ENCODE assay signal across 10 cellular contexts in the genomic region with DNA sequence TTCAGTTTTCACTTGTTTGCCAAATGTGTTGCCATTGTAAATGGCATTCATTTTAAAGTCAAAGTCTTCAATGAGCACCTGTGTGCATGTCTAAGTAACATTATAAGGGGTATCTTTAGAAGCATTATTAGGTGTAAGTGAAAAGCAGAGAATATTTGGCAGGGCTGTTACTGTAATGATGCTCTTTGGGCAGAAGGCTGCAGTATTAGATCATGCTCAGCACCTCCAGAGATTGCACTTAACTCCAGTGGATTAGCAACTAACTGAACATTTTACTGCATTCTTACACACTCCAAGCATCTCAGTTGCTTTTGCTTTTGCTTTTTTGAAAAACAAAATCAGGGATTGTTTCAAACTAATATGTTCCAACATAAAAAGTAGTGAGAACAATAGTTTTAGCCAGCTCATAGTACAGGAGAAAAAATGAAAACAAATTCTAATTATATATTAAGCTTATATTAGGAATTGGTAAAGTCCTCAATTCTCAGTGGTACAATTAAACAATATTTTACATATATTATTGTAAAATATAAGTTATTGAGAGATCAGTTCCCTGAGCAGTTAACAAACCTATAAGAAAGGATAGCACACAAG.
DNase-seq lines count a peak whose midpoint lies in the region; ATAC-seq, FAIRE-seq and TF ChIP-seq lines count a peak whose summit lies in the region.
"Had no signal": no experiment of that assay in that cellular context is flagged by ENCODE, and none has a peak within 500 bp of the region (broad histone marks: within the 10 kb centered on the region; RNA-seq: fewer than 3 reads in every experiment).

No MANE protein-coding gene starts in this region.

- no peaks in the 10 kb centered on the region for H3F3A ChIP-seq in SK-N-SH (replicated peaks; ENCODE audit: insufficient read depth)

- no peak for TF ChIP-seq EP300 in SK-N-SH (IDR thresholded peaks at IDR 0.05; ENCODE audit: borderline replicate concordance in 1 of 2, low read depth in 1 of 2, low read length in 1 of 2)
- no peak for TF ChIP-seq EP300 in K562 (IDR thresholded peaks at IDR 0.05; ENCODE audit: low read length)

- H3K36me3 ChIP-seq in SK-N-SH (replicated peaks in 1 of 2; ENCODE audit: control insufficient read depth in 1 of 2, insufficient read depth in 2 of 2, low read length in 1 of 2) (no peaks in the 10 kb centered on the region), K562 (ENCODE audit: control insufficient read depth, insufficient read depth, low read length) (no peaks in the 10 kb centered on the region), heart right ventricle (no peaks in the 10 kb centered on the region)
- H3K36me3 ChIP-seq: tibial nerve had no signal

- TF ChIP-seq CTCF in SK-N-SH (IDR thresholded peaks at IDR 0.05), result peak; percentile 27
- TF ChIP-seq CTCF in K562 (IDR thresholded peaks at IDR 0.05 in 2 of 3, conservative IDR thresholded peaks at IDR 0.05 in 1 of 3; ENCODE audit: insufficient read depth in 2 of 3, low read depth in 1 of 3, low read length in 3 of 3), result peak in 2 of 3 experiments; percentile 25; a peak in 2 of 6 replicates
- TF ChIP-seq CTCF in retinal pigment epithelial cell (conservative IDR thresholded peaks at IDR 0.05; ENCODE audit: low read depth, low read length), result peak; percentile 67
- no peak for TF ChIP-seq CTCF in heart right ventricle (IDR thresholded peaks at IDR 0.05)

- FAIRE-seq in K562 (lab: Jason Lieb, UNC), result no peak

- no peak for TF ChIP-seq POLR2A in K562 (conservative IDR thresholded peaks at IDR 0.05)

- no peaks in the 10 kb centered on the region for H3K9me1 ChIP-seq in K562 (ENCODE audit: control insufficient read depth, insufficient read depth, low read length)

- H3K79me2 ChIP-seq in SK-N-SH (ENCODE audit: insufficient read depth) (no peaks in the 10 kb centered on the region), K562 (ENCODE audit: control insufficient read depth, insufficient read depth, low read length) (no peaks in the 10 kb centered on the region)

- CTCF ChIA-PET in SK-N-SH (lab: Yijun Ruan, JAX), result no interaction called here
- CTCF ChIA-PET in K562 (lab: Yijun Ruan, JAX; ENCODE audit: low intra/inter-chr PET ratio), result no interaction called here

- H4K20me1 ChIP-seq in SK-N-SH (ENCODE audit: insufficient read depth) (no peaks in the 10 kb centered on the region), K562 (replicated peaks; ENCODE audit: control insufficient read depth, insufficient read depth, low read length) (no peaks in the 10 kb centered on the region)

- intact Hi-C loops in K562 (cut with micrococcal nuclease) (no loop called here), heart right ventricle (cut with DNase I) (no loop called here)

- H3K4me3 ChIP-seq in SK-N-SH (ENCODE audit: low read depth in 2 of 2, low read length in 1 of 2) (no peak overlapping the region), K562 (no peak overlapping the region), retinal pigment epithelial cell (ENCODE audit: low read length) (no peak overlapping the region), heart right ventricle (no peak overlapping the region)
- H3K4me3 ChIP-seq: tibial nerve had no signal

- BruUV-seq in K562 (replicated peaks; lab: Mats Ljungman, UMichigan), result no TSS peak

- no peaks in the 10 kb centered on the region for H3K4me1 ChIP-seq in SK-N-SH (ENCODE audit: control insufficient read depth in 1 of 2, insufficient read depth in 2 of 2, low read depth in 1 of 2, low read length in 1 of 2)
- H3K4me1 ChIP-seq in K562 (replicated peaks in 1 of 2; ENCODE audit: control insufficient read depth in 2 of 2, insufficient read depth in 2 of 2, low read length in 2 of 2), result no peaks in the 10 kb centered on the region
- no peaks in the 10 kb centered on the region for H3K4me1 ChIP-seq in heart right ventricle
- H3K4me1 ChIP-seq: tibial nerve had no signal

- TF ChIP-seq RAD21 in SK-N-SH (IDR thresholded peaks at IDR 0.05; ENCODE audit: low read length), result peak; percentile 36
- peak; percentile 26 to 58; a peak in 3 of 4 replicates for TF ChIP-seq RAD21 in K562 (CRISPR knock-in tag; conservative IDR thresholded peaks at IDR 0.05 in 1 of 2, IDR thresholded peaks at IDR 0.05 in 1 of 2)

- no peak overlapping the region for H3K4me2 ChIP-seq in SK-N-SH
- no peak overlapping the region for H3K4me2 ChIP-seq in K562 (ENCODE audit: insufficient read depth, low read length)

- H2AFZ ChIP-seq in SK-N-SH (ENCODE audit: low read depth) (no peak overlapping the region), K562 (ENCODE audit: low read depth, low read length) (no peak overlapping the region)

- in situ Hi-C loops in K562 (cut with MboI), result no loop called here

- H3K27me3 ChIP-seq in SK-N-SH (ENCODE audit: insufficient read depth) (no peaks in the 10 kb centered on the region), K562 (ENCODE audit: control insufficient read depth in 2 of 2, insufficient read depth in 2 of 2, low read length in 2 of 2) (no peaks in the 10 kb centered on the region), heart right ventricle (no peaks in the 10 kb centered on the region)
- H3K27me3 ChIP-seq: tibial nerve had no signal

- DNase-seq in SK-N-SH (no peak), NCI-H524 treated with DMSO at 0.1 percent for 48 hours (lab: John Stamatoyannopoulos, UW) (peak; percentile 42), K562 (ENCODE audit: extremely low read depth in 1 of 4, low spot score in 3 of 4) (peak in 1 of 4 experiments; percentile 2), retinal pigment epithelial cell (ENCODE audit: low read depth) (peak; percentile 21), heart right ventricle (no peak), NOMO-1 treated with DMSO at 0.1 percent for 48 hours (lab: John Stamatoyannopoulos, UW; ENCODE audit: unreplicated experiment) (no peak)
- DNase-seq: activated CD4-positive, alpha-beta T cell treated with anti-CD3 and anti-CD28 coated beads for 48 hours had no signal

- POLR2A ChIA-PET in SK-N-SH (lab: Yijun Ruan, JAX), result no interaction called here
- POLR2A ChIA-PET in K562 (lab: Yijun Ruan, JAX), result no interaction called here

- H3K9ac ChIP-seq in SK-N-SH (no peak overlapping the region), K562 (ENCODE audit: insufficient read depth in 1 of 2, low read depth in 2 of 2, low read length in 2 of 2) (no peak overlapping the region)

- no peaks in the 10 kb centered on the region for H3K9me3 ChIP-seq in SK-N-SH
- H3K9me3 ChIP-seq in K562 (replicated peaks; ENCODE audit: control insufficient read depth, insufficient read depth, low read depth, low read length), result no peaks in the 10 kb centered on the region
- H3K9me3 ChIP-seq in heart right ventricle, result peaks cover 0 to 4% (median 0%) of the 10 kb centered on the region in 11 donors
- H3K9me3 ChIP-seq: tibial nerve had no signal

- H3K27ac ChIP-seq in SK-N-SH (ENCODE audit: low read depth in 2 of 2, low read length in 1 of 2) (no peak overlapping the region), K562 (ENCODE audit: extremely low read depth, low read depth, low read length) (no peak overlapping the region), heart right ventricle (no peak overlapping the region)
- H3K27ac ChIP-seq: tibial nerve had no signal

- no peaks in the 10 kb centered on the region for H3K9me2 ChIP-seq in SK-N-SH

- ATAC-seq in SK-N-SH treated with all-trans-retinoic acid at 6 μM for 48 hours (no peak), K562 (no peak), GM18498 (IDR thresholded peaks at IDR 0.05; ENCODE audit: unreplicated experiment) (no peak), heart right ventricle (no peak)

TF ChIP-seq in SK-N-SH, 30 proteins besides CTCF, POLR2A, EP300 and RAD21 (continues in another document):
- TF ChIP-seq POLR2AphosphoS5 (IDR thresholded peaks at IDR 0.05; ENCODE audit: low read depth, low read length), result no peak
- no peak for TF ChIP-seq MAX (IDR thresholded peaks at IDR 0.05; ENCODE audit: low read depth)
- no peak for TF ChIP-seq USF2 (IDR thresholded peaks at IDR 0.05; ENCODE audit: borderline replicate concordance, low read depth, low read length)

TF ChIP-seq in SK-N-SH treated with all-trans-retinoic acid at 6 μM for 48 hours, 23 proteins besides CTCF, POLR2A, EP300 and RAD21:
- TF ChIP-seq ZNF70 (CRISPR knock-in tag; IDR thresholded peaks at IDR 0.05) (no peak), ARNTL (CRISPR knock-in tag; IDR thresholded peaks at IDR 0.05; ENCODE audit: borderline replicate concordance, low read depth) (no peak)
TF ChIP-seq in SK-N-SH treated with all-trans-retinoic acid at 6 μM for 48 hours: peak in this region for 0.

TF ChIP-seq in K562, 482 proteins besides CTCF, POLR2A, EP300 and RAD21 (continues in another document):
- TF ChIP-seq, protein P1, sequence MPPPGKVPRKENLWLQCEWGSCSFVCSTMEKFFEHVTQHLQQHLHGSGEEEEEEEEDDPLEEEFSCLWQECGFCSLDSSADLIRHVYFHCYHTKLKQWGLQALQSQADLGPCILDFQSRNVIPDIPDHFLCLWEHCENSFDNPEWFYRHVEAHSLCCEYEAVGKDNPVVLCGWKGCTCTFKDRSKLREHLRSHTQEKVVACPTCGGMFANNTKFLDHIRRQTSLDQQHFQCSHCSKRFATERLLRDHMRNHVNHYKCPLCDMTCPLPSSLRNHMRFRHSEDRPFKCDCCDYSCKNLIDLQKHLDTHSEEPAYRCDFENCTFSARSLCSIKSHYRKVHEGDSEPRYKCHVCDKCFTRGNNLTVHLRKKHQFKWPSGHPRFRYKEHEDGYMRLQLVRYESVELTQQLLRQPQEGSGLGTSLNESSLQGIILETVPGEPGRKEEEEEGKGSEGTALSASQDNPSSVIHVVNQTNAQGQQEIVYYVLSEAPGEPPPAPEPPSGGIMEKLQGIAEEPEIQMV (tag; conservative IDR thresholded peaks at IDR 0.05; ENCODE audit: low read depth), result no peak
- TF ChIP-seq, protein P2, sequence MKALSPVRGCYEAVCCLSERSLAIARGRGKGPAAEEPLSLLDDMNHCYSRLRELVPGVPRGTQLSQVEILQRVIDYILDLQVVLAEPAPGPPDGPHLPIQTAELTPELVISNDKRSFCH (CRISPR knock-in tag; IDR thresholded peaks at IDR 0.05), result no peak
- TF ChIP-seq, protein P2 (tag; IDR thresholded peaks at IDR 0.05), result no peak
- no peak for TF ChIP-seq HDAC3 (IDR thresholded peaks at IDR 0.05; ENCODE audit: borderline replicate concordance, partially characterized antibody)
- TF ChIP-seq MAFG (tag; conservative IDR thresholded peaks at IDR 0.05), result no peak
- no peak for TF ChIP-seq RAD51 (IDR thresholded peaks at IDR 0.05; ENCODE audit: borderline replicate concordance, low read depth)
- TF ChIP-seq ZNF217 (CRISPR knock-in tag; IDR thresholded peaks at IDR 0.05), result no peak
- TF ChIP-seq PTTG1 (tag; IDR thresholded peaks at IDR 0.05; ENCODE audit: low read depth), result no peak

Comparison
In these comparisons a context has a peak if more than half of its experiments do, and no peak if none do; other contexts are left out.
1. DNase-seq: peak in NCI-H524 treated with DMSO at 0.1 percent for 48 hours (single experiment) and retinal pigment epithelial cell (single experiment); none in SK-N-SH (single experiment), heart right ventricle (0 of 2) and NOMO-1 treated with DMSO at 0.1 percent for 48 hours (single experiment).
2. CTCF ChIP-seq: peak in SK-N-SH (single experiment), K562 (2 of 3) and retinal pigment epithelial cell (single experiment); none in heart right ventricle (0 of 9).
3. Of the 27 proteins assayed by ChIP-seq in both K562 and SK-N-SH: peak only in K562: none; only in SK-N-SH: none; in both: CTCF and RAD21; in neither: 25.